ENCODE assay signal across 9 cellular contexts in genomic region chr10:69229565-69229886, GRCh38. TPM values are rescaled to one million over a fixed set of nuclear protein-coding genes. Genes with fewer than 3 reads are reported as not detected.
DNase-seq lines count a peak whose midpoint lies in the region; ATAC-seq and TF ChIP-seq lines count a peak whose summit lies in the region.
"Had no signal": no experiment of that assay in that cellular context is flagged by ENCODE, and none has a peak within 500 bp of the region (broad histone marks: within the 10 kb centered on the region; RNA-seq: fewer than 3 reads in every experiment).

No MANE protein-coding gene starts in this region.

- no peaks in the 10 kb centered on the region for H3K27me3 Mint-ChIP-seq in CD4-positive, CD25-positive, alpha-beta regulatory T cell
- no peaks in the 10 kb centered on the region for H3K27me3 Mint-ChIP-seq in activated T-helper 17 cell treated with anti-CD3 and anti-CD28 coated beads, Interleukin-2, amount 50 U/mL, for 72 hours
- peaks cover 3% of the 10 kb centered on the region for H3K27me3 Mint-ChIP-seq in mesothelial cell of epicardium (ENCODE audit: low read depth)

- peaks cover 7 to 69% (median 48%) of the 10 kb centered on the region in 4 donors for H3K4me1 Mint-ChIP-seq in CD4-positive, CD25-positive, alpha-beta regulatory T cell
- H3K4me1 Mint-ChIP-seq in activated T-helper 17 cell treated with anti-CD3 and anti-CD28 coated beads, Interleukin-2, amount 50 U/mL, for 72 hours, result peaks cover 41% of the 10 kb centered on the region
- peaks cover 13% of the 10 kb centered on the region for H3K4me1 Mint-ChIP-seq in mesothelial cell of epicardium

- TF ChIP-seq CTCF in mesothelial cell of epicardium (IDR thresholded peaks at IDR 0.05; ENCODE audit: unreplicated experiment), result no peak
- TF ChIP-seq CTCF in GM13976 (IDR thresholded peaks at IDR 0.05; ENCODE audit: borderline replicate concordance, control extremely low read depth, extremely low read depth, insufficient read depth, missing control alignments), result no peak

- H3K4me3 ChIP-seq in CD4-positive, CD25-positive, alpha-beta regulatory T cell (ENCODE audit: low read depth, low read length), result peak overlapping the region; percentile 66
- peak overlapping the region in 1 of 2 donors; percentile 28 for H3K4me3 ChIP-seq in muscle layer of duodenum (ENCODE audit: low read depth in 1 of 2, low read length in 2 of 2)

- no peaks in the 10 kb centered on the region for H3K9me3 Mint-ChIP-seq in CD4-positive, CD25-positive, alpha-beta regulatory T cell
- H3K9me3 Mint-ChIP-seq in activated T-helper 17 cell treated with anti-CD3 and anti-CD28 coated beads, Interleukin-2, amount 50 U/mL, for 72 hours, result no peaks in the 10 kb centered on the region
- no peaks in the 10 kb centered on the region for H3K9me3 Mint-ChIP-seq in mesothelial cell of epicardium

- H3K9me3 ChIP-seq in CD4-positive, CD25-positive, alpha-beta regulatory T cell (ENCODE audit: control insufficient read depth in 2 of 2, low read length in 2 of 2), result no peaks in the 10 kb centered on the region
- H3K9me3 ChIP-seq in muscle layer of duodenum (ENCODE audit: control insufficient read depth in 1 of 2, low read length in 2 of 2), result no peaks in the 10 kb centered on the region

- peak overlapping the region in 2 of 4 donors; percentile 54 to 69 for H3K4me3 Mint-ChIP-seq in CD4-positive, CD25-positive, alpha-beta regulatory T cell
- peak overlapping the region; percentile 90 for H3K4me3 Mint-ChIP-seq in activated T-helper 17 cell treated with anti-CD3 and anti-CD28 coated beads, Interleukin-2, amount 50 U/mL, for 72 hours
- H3K4me3 Mint-ChIP-seq in mesothelial cell of epicardium, result no peak overlapping the region

- no peak for ATAC-seq in CD4-positive, CD25-positive, alpha-beta regulatory T cell (ENCODE audit: low read depth in 2 of 2)
- peak; percentile 25 for ATAC-seq in HG03135 (IDR thresholded peaks at IDR 0.05; ENCODE audit: unreplicated experiment)
- no peak for ATAC-seq in activated T-helper 17 cell treated with anti-CD3 and anti-CD28 coated beads, Interleukin-2, amount 50 U/mL, for 72 hours (replicated peaks)

- peak overlapping the region; percentile 60 for H3K27ac ChIP-seq in CD4-positive, CD25-positive, alpha-beta regulatory T cell (ENCODE audit: insufficient read depth, low read length, poor library complexity, severe bottlenecking)
- H3K27ac ChIP-seq in muscle layer of duodenum (ENCODE audit: low read length), result peak overlapping the region; percentile 47

- no peaks in the 10 kb centered on the region for H3K36me3 Mint-ChIP-seq in CD4-positive, CD25-positive, alpha-beta regulatory T cell
- H3K36me3 Mint-ChIP-seq in activated T-helper 17 cell treated with anti-CD3 and anti-CD28 coated beads, Interleukin-2, amount 50 U/mL, for 72 hours (ENCODE audit: low read depth), result no peaks in the 10 kb centered on the region
- no peaks in the 10 kb centered on the region for H3K36me3 Mint-ChIP-seq in mesothelial cell of epicardium

- no peaks in the 10 kb centered on the region for H3K36me3 ChIP-seq in CD4-positive, CD25-positive, alpha-beta regulatory T cell (ENCODE audit: control insufficient read depth, insufficient read depth, low read length)
- H3K36me3 ChIP-seq in muscle layer of duodenum (ENCODE audit: control insufficient read depth in 1 of 2, insufficient read depth in 2 of 2, low read length in 2 of 2), result no peaks in the 10 kb centered on the region

- peaks cover 58% of the 10 kb centered on the region for H3K4me1 ChIP-seq in CD4-positive, CD25-positive, alpha-beta regulatory T cell (ENCODE audit: control insufficient read depth, insufficient read depth, low read length, poor library complexity, severe bottlenecking)
- H3K4me1 ChIP-seq in muscle layer of duodenum (ENCODE audit: control insufficient read depth in 1 of 2, insufficient read depth in 2 of 2, low read length in 2 of 2), result peaks cover 0 to 6% of the 10 kb centered on the region in 2 donors

- no peaks in the 10 kb centered on the region for H3K27me3 ChIP-seq in CD4-positive, CD25-positive, alpha-beta regulatory T cell (ENCODE audit: control insufficient read depth, insufficient read depth, low read length)
- H3K27me3 ChIP-seq in muscle layer of duodenum (ENCODE audit: low read depth, low read length), result no peaks in the 10 kb centered on the region

- peak in 1 of 3 donors; percentile 5 for DNase-seq in CD4-positive, CD25-positive, alpha-beta regulatory T cell
- no peak for DNase-seq in mesothelial cell of epicardium (ENCODE audit: low spot score in 2 of 2, unreplicated experiment in 2 of 2)
- DNase-seq in mucosa of gallbladder (ENCODE audit: low spot score), result no peak
- DNase-seq in GM13976 (ENCODE audit: low spot score), result no peak
- no peak for DNase-seq in NCI-H1048 (lab: John Stamatoyannopoulos, UW)
- DNase-seq: HCEC 1CT had no signal

- in situ Hi-C loops in GM13976 (cut with MboI; ENCODE audit: low sequenced_read_pairs, unreplicated experiment), result loop anchor here (10.0 kb wide), 1 partner anchor 235 kb away; no protein-coding TSS in a partner anchor

- H3K27ac Mint-ChIP-seq in CD4-positive, CD25-positive, alpha-beta regulatory T cell, result peak overlapping the region; percentile 79 to 82 (median 79)
- peak overlapping the region; percentile 95 for H3K27ac Mint-ChIP-seq in activated T-helper 17 cell treated with anti-CD3 and anti-CD28 coated beads, Interleukin-2, amount 50 U/mL, for 72 hours
- no peak overlapping the region for H3K27ac Mint-ChIP-seq in mesothelial cell of epicardium

RNA-seq across cellular contexts. Expression of gene HKDC1, which starts 9.4 kb away (rescaled TPM):
- total RNA-seq in CD4-positive, CD25-positive, alpha-beta regulatory T cell, result 11.1 TPM
- 1 to 10 TPM; 2.2 to 6.2 (median 4.4) TPM for polyA plus RNA-seq in CD4-positive, CD25-positive, alpha-beta regulatory T cell
- total RNA-seq in activated T-helper 17 cell treated with anti-CD3 and anti-CD28 coated beads, Interleukin-2, amount 50 U/mL, for 72 hours, result under 1 TPM; 0.19 to 0.42 TPM
- total RNA-seq in mesothelial cell of epicardium (0.14 TPM in 1 of 3 replicates, not detected in the others), mucosa of gallbladder (41.2 TPM)

RNA-seq across cellular contexts. Expression of gene HK1, which starts 48.8 kb away (rescaled TPM):
- total RNA-seq in CD4-positive, CD25-positive, alpha-beta regulatory T cell, result 86.4 TPM
- polyA plus RNA-seq in CD4-positive, CD25-positive, alpha-beta regulatory T cell, result 100 to 1,000 TPM in 3 of 4 donors, 10 to 100 TPM in 1; 95.6 to 115 (median 106) TPM
- 100 to 1,000 TPM; 216 to 221 TPM for total RNA-seq in activated T-helper 17 cell treated with anti-CD3 and anti-CD28 coated beads, Interleukin-2, amount 50 U/mL, for 72 hours
- total RNA-seq in mesothelial cell of epicardium, result 61.8 to 68.7 TPM (median 65.6 TPM) in 3 replicates
- total RNA-seq in mucosa of gallbladder, result 70.7 TPM

RNA-seq across cellular contexts. Expression of gene SUPV3L1, which starts 49.5 kb away (rescaled TPM):
- total RNA-seq in CD4-positive, CD25-positive, alpha-beta regulatory T cell, result 51.1 TPM
- polyA plus RNA-seq in CD4-positive, CD25-positive, alpha-beta regulatory T cell, result 10 to 100 TPM in 3 of 4 donors, 1 to 10 TPM in 1; 9.8 to 27.2 (median 14.9) TPM
- total RNA-seq in activated T-helper 17 cell treated with anti-CD3 and anti-CD28 coated beads, Interleukin-2, amount 50 U/mL, for 72 hours, result 10 to 100 TPM; 38.9 to 65.4 TPM
- total RNA-seq in mesothelial cell of epicardium (38.0 to 42.4 TPM (median 38.3 TPM) in 3 replicates), mucosa of gallbladder (21.8 TPM)
